In the genomic region with DNA sequence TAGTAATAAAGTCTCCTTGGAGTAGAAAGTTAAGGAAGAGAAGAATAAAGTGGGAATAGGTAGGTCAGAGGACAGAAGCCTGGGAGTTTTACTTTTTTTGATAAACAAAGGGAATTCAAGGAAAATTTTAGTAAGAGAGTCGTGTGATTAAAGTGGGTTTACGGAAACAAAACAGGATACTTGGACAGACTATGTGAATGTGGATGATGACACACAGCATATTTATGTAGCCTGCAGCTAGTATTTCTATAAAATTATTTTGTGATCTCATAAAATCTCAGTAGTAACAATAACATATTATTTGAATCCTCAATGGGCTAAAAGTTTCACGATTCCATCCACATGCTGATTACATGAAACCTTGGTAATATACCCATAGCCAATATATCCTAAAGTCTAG, we compare ENCODE assay signal across 22 cellular contexts.
A peak's percentile ranks its signal among the peaks of the same experiment; 100 is the strongest.
DNase-seq lines count a peak whose midpoint lies in the region; TF ChIP-seq lines count a peak whose summit lies in the region.
"Had no signal": no experiment of that assay in that cellular context is flagged by ENCODE, and none has a peak within 500 bp of the region (broad histone marks: within the 10 kb centered on the region; RNA-seq: fewer than 3 reads in every experiment).

No MANE protein-coding gene starts in this region.

- peaks cover 26% of the 10 kb centered on the region for H3K4me1 Mint-ChIP-seq in nephron progenitor cell
- H3K4me1 Mint-ChIP-seq in activated T-cell treated with anti-CD3 and anti-CD28 coated beads, Interleukin-2, amount 50 U/mL, for 24 hours (ENCODE audit: low read depth): no peaks in the 10 kb centered on the region

- intact Hi-C loops in vagina (cut with DNase I): no loop called here

- no peaks in the 10 kb centered on the region for H3K36me3 ChIP-seq in vagina
- H3K36me3 ChIP-seq: SJCRH30 had no signal

- H3K4me3 ChIP-seq in choroid plexus epithelial cell (ENCODE audit: low read depth, low read length): no peak overlapping the region
- H3K4me3 ChIP-seq in vagina: no peak overlapping the region
- H3K4me3 ChIP-seq: SJCRH30 had no signal

- TF ChIP-seq CTCF in choroid plexus epithelial cell (conservative IDR thresholded peaks at IDR 0.05; ENCODE audit: low read depth, low read length) (no peak), nephron progenitor cell (IDR thresholded peaks at IDR 0.05) (no peak), vagina (IDR thresholded peaks at IDR 0.05) (no peak)

- H3K4me1 ChIP-seq in vagina: no peaks in the 10 kb centered on the region
- H3K4me1 ChIP-seq: Caco-2, SJCRH30 had no signal

- H3K27ac Mint-ChIP-seq in nephron progenitor cell: peak overlapping the region; percentile 80
- no peak overlapping the region for H3K27ac Mint-ChIP-seq in activated T-cell treated with anti-CD3 and anti-CD28 coated beads, Interleukin-2, amount 50 U/mL, for 24 hours
- H3K27ac Mint-ChIP-seq: CD8-positive, alpha-beta T cell had no signal

- H3K4me3 Mint-ChIP-seq in nephron progenitor cell: no peak overlapping the region
- no peak overlapping the region for H3K4me3 Mint-ChIP-seq in activated T-cell treated with anti-CD3 and anti-CD28 coated beads, Interleukin-2, amount 50 U/mL, for 24 hours
- H3K4me3 Mint-ChIP-seq: CD8-positive, alpha-beta T cell had no signal

- no peak for TF ChIP-seq POLR2A in vagina (IDR thresholded peaks at IDR 0.05)

- H3K27me3 ChIP-seq in vagina: no peaks in the 10 kb centered on the region
- H3K27me3 ChIP-seq: SJCRH30 had no signal

- H3K27ac ChIP-seq in vagina: no peak overlapping the region
- H3K27ac ChIP-seq: C4-2B, SJCRH30 had no signal

- peak; percentile 58 for DNase-seq in M059J (ENCODE audit: low read depth)
- peak; percentile 1 for DNase-seq in choroid plexus epithelial cell (ENCODE audit: low read depth)
- no peak for DNase-seq in nephron progenitor cell
- no peak for DNase-seq in UCSD-AML1 (lab: John Stamatoyannopoulos, UW; ENCODE audit: unreplicated experiment)
- DNase-seq in activated T-cell treated with anti-CD3 and anti-CD28 coated beads, Interleukin-2, amount 50 U/mL, for 24 hours: no peak
- DNase-seq in RPMI8226: no peak
- DNase-seq in vagina (ENCODE audit: extremely low spot score in 2 of 2): no peak
- DNase-seq: Caco-2; CD8-positive, alpha-beta T cell; DMS 273 treated with DMSO at 0.1 percent for 48 hours; DMS79; EL; GF-D8; NCI-H1092; NCI-H1417 treated with DMSO at 0.1 percent for 48 hours; NCI-H1694 treated with DMSO at 0.1 percent for 48 hours; NCI-H2081; NCI-H2171; NCI-H226; NCI-H510A; SJCRH30 had no signal

- H3K9me3 Mint-ChIP-seq in nephron progenitor cell: no peaks in the 10 kb centered on the region
- H3K9me3 Mint-ChIP-seq in activated T-cell treated with anti-CD3 and anti-CD28 coated beads, Interleukin-2, amount 50 U/mL, for 24 hours: peaks cover 2% of the 10 kb centered on the region

- H3K27me3 Mint-ChIP-seq in nephron progenitor cell (ENCODE audit: low read depth, poor library complexity): no peaks in the 10 kb centered on the region
- no peaks in the 10 kb centered on the region for H3K27me3 Mint-ChIP-seq in activated T-cell treated with anti-CD3 and anti-CD28 coated beads, Interleukin-2, amount 50 U/mL, for 24 hours

- H3K9me3 ChIP-seq in vagina: no peaks in the 10 kb centered on the region
- H3K9me3 ChIP-seq: Caco-2, SJCRH30 had no signal

- H3K36me3 Mint-ChIP-seq in nephron progenitor cell (ENCODE audit: low read depth): no peaks in the 10 kb centered on the region
- no peaks in the 10 kb centered on the region for H3K36me3 Mint-ChIP-seq in activated T-cell treated with anti-CD3 and anti-CD28 coated beads, Interleukin-2, amount 50 U/mL, for 24 hours (ENCODE audit: low read depth)
- H3K36me3 Mint-ChIP-seq: CD8-positive, alpha-beta T cell had no signal

Comparison
In these comparisons a context has a peak if more than half of its experiments do, and no peak if none do; other contexts are left out.
1. DNase-seq: peak in M059J (single experiment) and choroid plexus epithelial cell (single experiment); none in nephron progenitor cell (single experiment), UCSD-AML1 (single experiment), activated T-cell treated with anti-CD3 and anti-CD28 coated beads, Interleukin-2, amount 50 U/mL, for 24 hours (single experiment), RPMI8226 (single experiment) and vagina (0 of 2).